2 cellular contexts compared by ENCODE assay signal in the genomic region with DNA sequence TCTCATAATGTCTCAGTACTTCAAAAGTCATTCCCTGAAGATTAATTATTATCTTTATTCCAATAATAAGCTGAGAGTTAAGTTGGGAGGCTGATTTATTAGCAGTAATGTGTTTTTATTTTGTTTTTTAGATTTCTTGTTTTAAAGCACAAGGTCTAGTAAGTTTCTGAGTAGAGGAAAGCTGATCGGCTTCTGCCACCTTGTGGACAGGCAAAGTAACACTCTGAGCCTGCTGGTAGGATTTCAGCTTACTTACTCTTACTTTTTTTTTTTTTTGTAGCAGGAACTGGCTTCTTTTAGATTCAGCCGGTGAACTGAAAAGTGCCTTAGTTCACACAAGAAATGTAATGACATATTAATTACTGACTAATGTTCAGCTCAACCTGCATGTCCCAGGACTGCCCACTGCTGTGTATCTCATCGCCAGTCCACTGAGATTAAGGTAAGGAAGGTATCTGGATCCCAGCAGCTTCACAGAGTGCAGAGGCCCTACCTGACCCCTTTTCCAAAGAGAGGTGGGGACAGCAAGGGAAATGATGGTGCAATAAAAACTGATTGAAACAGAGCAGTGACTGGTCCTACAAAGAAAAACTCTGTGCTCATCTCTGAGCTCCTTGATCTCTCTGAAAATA.
TF ChIP-seq lines count a peak whose summit lies in the region.

No MANE protein-coding gene starts in this region.

TF ChIP-seq in SK-N-SH treated with all-trans-retinoic acid at 6 μM for 48 hours, 23 proteins besides CTCF, POLR2A, EP300 and RAD21 (continued from another document):
- TF ChIP-seq, protein P1, sequence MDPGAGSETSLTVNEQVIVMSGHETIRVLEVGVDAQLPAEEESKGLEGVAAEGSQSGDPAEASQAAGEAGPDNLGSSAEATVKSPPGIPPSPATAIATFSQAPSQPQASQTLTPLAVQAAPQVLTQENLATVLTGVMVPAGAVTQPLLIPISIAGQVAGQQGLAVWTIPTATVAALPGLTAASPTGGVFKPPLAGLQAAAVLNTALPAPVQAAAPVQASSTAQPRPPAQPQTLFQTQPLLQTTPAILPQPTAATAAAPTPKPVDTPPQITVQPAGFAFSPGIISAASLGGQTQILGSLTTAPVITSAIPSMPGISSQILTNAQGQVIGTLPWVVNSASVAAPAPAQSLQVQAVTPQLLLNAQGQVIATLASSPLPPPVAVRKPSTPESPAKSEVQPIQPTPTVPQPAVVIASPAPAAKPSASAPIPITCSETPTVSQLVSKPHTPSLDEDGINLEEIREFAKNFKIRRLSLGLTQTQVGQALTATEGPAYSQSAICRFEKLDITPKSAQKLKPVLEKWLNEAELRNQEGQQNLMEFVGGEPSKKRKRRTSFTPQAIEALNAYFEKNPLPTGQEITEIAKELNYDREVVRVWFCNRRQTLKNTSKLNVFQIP (CRISPR knock-in tag; IDR thresholded peaks at IDR 0.05; ENCODE audit: borderline replicate concordance, low read depth) = no peak
- no peak for TF ChIP-seq SNAI2 (CRISPR knock-in tag; IDR thresholded peaks at IDR 0.05)
- TF ChIP-seq ZNF8 (CRISPR knock-in tag; IDR thresholded peaks at IDR 0.05) = no peak
- TF ChIP-seq ZFP30 (CRISPR knock-in tag; IDR thresholded peaks at IDR 0.05) = no peak
- TF ChIP-seq TOX (CRISPR knock-in tag; IDR thresholded peaks at IDR 0.05; ENCODE audit: borderline replicate concordance) = no peak
- no peak for TF ChIP-seq TCF4 (CRISPR knock-in tag; IDR thresholded peaks at IDR 0.05; ENCODE audit: borderline replicate concordance)
- TF ChIP-seq, protein P2, sequence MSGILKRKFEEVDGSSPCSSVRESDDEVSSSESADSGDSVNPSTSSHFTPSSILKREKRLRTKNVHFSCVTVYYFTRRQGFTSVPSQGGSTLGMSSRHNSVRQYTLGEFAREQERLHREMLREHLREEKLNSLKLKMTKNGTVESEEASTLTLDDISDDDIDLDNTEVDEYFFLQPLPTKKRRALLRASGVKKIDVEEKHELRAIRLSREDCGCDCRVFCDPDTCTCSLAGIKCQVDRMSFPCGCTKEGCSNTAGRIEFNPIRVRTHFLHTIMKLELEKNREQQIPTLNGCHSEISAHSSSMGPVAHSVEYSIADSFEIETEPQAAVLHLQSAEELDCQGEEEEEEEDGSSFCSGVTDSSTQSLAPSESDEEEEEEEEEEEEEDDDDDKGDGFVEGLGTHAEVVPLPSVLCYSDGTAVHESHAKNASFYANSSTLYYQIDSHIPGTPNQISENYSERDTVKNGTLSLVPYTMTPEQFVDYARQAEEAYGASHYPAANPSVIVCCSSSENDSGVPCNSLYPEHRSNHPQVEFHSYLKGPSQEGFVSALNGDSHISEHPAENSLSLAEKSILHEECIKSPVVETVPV (CRISPR knock-in tag; IDR thresholded peaks at IDR 0.05) = no peak
- TF ChIP-seq GLIS3 (CRISPR knock-in tag; IDR thresholded peaks at IDR 0.05) = no peak
- no peak for TF ChIP-seq BACH2 (CRISPR knock-in tag; IDR thresholded peaks at IDR 0.05; ENCODE audit: borderline replicate concordance)
- TF ChIP-seq, protein P3, sequence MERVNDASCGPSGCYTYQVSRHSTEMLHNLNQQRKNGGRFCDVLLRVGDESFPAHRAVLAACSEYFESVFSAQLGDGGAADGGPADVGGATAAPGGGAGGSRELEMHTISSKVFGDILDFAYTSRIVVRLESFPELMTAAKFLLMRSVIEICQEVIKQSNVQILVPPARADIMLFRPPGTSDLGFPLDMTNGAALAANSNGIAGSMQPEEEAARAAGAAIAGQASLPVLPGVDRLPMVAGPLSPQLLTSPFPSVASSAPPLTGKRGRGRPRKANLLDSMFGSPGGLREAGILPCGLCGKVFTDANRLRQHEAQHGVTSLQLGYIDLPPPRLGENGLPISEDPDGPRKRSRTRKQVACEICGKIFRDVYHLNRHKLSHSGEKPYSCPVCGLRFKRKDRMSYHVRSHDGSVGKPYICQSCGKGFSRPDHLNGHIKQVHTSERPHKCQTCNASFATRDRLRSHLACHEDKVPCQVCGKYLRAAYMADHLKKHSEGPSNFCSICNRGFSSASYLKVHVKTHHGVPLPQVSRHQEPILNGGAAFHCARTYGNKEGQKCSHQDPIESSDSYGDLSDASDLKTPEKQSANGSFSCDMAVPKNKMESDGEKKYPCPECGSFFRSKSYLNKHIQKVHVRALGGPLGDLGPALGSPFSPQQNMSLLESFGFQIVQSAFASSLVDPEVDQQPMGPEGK (CRISPR knock-in tag; IDR thresholded peaks at IDR 0.05; ENCODE audit: borderline replicate concordance) = no peak
- TF ChIP-seq ISL1 (CRISPR knock-in tag; IDR thresholded peaks at IDR 0.05) = no peak

TF ChIP-seq in HepG2, 621 proteins besides CTCF, POLR2A, EP300 and RAD21 (continued from another document):
- TF ChIP-seq, protein P4, sequence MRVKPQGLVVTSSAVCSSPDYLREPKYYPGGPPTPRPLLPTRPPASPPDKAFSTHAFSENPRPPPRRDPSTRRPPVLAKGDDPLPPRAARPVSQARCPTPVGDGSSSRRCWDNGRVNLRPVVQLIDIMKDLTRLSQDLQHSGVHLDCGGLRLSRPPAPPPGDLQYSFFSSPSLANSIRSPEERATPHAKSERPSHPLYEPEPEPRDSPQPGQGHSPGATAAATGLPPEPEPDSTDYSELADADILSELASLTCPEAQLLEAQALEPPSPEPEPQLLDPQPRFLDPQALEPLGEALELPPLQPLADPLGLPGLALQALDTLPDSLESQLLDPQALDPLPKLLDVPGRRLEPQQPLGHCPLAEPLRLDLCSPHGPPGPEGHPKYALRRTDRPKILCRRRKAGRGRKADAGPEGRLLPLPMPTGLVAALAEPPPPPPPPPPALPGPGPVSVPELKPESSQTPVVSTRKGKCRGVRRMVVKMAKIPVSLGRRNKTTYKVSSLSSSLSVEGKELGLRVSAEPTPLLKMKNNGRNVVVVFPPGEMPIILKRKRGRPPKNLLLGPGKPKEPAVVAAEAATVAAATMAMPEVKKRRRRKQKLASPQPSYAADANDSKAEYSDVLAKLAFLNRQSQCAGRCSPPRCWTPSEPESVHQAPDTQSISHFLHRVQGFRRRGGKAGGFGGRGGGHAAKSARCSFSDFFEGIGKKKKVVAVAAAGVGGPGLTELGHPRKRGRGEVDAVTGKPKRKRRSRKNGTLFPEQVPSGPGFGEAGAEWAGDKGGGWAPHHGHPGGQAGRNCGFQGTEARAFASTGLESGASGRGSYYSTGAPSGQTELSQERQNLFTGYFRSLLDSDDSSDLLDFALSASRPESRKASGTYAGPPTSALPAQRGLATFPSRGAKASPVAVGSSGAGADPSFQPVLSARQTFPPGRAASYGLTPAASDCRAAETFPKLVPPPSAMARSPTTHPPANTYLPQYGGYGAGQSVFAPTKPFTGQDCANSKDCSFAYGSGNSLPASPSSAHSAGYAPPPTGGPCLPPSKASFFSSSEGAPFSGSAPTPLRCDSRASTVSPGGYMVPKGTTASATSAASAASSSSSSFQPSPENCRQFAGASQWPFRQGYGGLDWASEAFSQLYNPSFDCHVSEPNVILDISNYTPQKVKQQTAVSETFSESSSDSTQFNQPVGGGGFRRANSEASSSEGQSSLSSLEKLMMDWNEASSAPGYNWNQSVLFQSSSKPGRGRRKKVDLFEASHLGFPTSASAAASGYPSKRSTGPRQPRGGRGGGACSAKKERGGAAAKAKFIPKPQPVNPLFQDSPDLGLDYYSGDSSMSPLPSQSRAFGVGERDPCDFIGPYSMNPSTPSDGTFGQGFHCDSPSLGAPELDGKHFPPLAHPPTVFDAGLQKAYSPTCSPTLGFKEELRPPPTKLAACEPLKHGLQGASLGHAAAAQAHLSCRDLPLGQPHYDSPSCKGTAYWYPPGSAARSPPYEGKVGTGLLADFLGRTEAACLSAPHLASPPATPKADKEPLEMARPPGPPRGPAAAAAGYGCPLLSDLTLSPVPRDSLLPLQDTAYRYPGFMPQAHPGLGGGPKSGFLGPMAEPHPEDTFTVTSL (CRISPR knock-in tag; IDR thresholded peaks at IDR 0.05; ENCODE audit: borderline replicate concordance) = no peak
- TF ChIP-seq, protein P5, sequence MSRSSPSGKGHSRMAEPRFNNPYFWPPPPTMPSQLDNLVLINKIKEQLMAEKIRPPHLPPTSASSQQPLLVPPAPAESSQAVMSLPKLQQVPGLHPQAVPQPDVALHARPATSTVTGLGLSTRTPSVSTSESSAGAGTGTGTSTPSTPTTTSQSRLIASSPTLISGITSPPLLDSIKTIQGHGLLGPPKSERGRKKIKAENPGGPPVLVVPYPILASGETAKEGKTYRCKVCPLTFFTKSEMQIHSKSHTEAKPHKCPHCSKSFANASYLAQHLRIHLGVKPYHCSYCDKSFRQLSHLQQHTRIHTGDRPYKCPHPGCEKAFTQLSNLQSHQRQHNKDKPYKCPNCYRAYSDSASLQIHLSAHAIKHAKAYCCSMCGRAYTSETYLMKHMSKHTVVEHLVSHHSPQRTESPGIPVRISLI (CRISPR knock-in tag; IDR thresholded peaks at IDR 0.05; ENCODE audit: borderline replicate concordance) = peak; percentile 26; the same call in 1 of the 2 replicates
- no peak for TF ChIP-seq TEAD2 (CRISPR knock-in tag; IDR thresholded peaks at IDR 0.05)
- TF ChIP-seq FOSL2 (CRISPR knock-in tag; IDR thresholded peaks at IDR 0.05) = no peak
- TF ChIP-seq HOXA5 (CRISPR knock-in tag; IDR thresholded peaks at IDR 0.05) = no peak
- TF ChIP-seq FLYWCH1 (CRISPR knock-in tag; IDR thresholded peaks at IDR 0.05) = no peak
- no peak for TF ChIP-seq MIXL1 (CRISPR knock-in tag; IDR thresholded peaks at IDR 0.05)
